ENCODE assay signal across 8 cellular contexts in genomic region chr2:48589170-48589767, GRCh38. TPM values are rescaled to one million over a fixed set of nuclear protein-coding genes. Genes with fewer than 3 reads are reported as not detected.
DNase-seq lines count a peak whose midpoint lies in the region; ATAC-seq and TF ChIP-seq lines count a peak whose summit lies in the region.

No MANE protein-coding gene starts in this region.

- no peak overlapping the region for H3K4me3 ChIP-seq in lower lobe of right lung

- intact Hi-C loops in lower lobe of right lung (cut with DNase I): no loop called here
- intact Hi-C loops in activated CD4-positive, alpha-beta T cell treated with anti-CD3 and anti-CD28 coated beads, Interleukin-2, amount 10 ng/mL, durations not matched to agents 24 days and 14 days (cut with micrococcal nuclease): no loop called here

- ATAC-seq in stimulated activated naive CD8-positive, alpha-beta T cell treated with anti-CD3 and anti-CD28 coated beads, Interleukin-15, Interleukin-2, amounts not matched to agents 100 U/mL and 50 U/mL, for 24 hours: no peak
- no peak for ATAC-seq in stimulated activated naive CD8-positive, alpha-beta T cell treated with anti-CD3 and anti-CD28 coated beads, Interleukin-15, amount 100 ng/mL, for 72 hours
- ATAC-seq in lower lobe of right lung (peak in 1 of 2 donors; percentile 54), GM18520 (IDR thresholded peaks at IDR 0.05; ENCODE audit: unreplicated experiment) (no peak), HG03439 (IDR thresholded peaks at IDR 0.05; ENCODE audit: unreplicated experiment) (no peak)

- H3K27ac Mint-ChIP-seq in stimulated activated naive CD8-positive, alpha-beta T cell treated with anti-CD3 and anti-CD28 coated beads, Interleukin-15, amount 100 ng/mL, for 72 hours: no peak overlapping the region
- no peak overlapping the region for H3K27ac Mint-ChIP-seq in activated CD4-positive, alpha-beta T cell treated with anti-CD3 and anti-CD28 coated beads, Interleukin-2, amount 10 ng/mL, durations not matched to agents 24 days and 14 days

- H3K36me3 Mint-ChIP-seq in activated CD4-positive, alpha-beta T cell treated with anti-CD3 and anti-CD28 coated beads, Interleukin-2, amount 10 ng/mL, durations not matched to agents 24 days and 14 days (ENCODE audit: low read depth): no peaks in the 10 kb centered on the region

- peak; percentile 66 for TF ChIP-seq CTCF in lower lobe of right lung (IDR thresholded peaks at IDR 0.05)

- DNase-seq in stimulated activated naive CD8-positive, alpha-beta T cell treated with anti-CD3 and anti-CD28 coated beads, Interleukin-15, Interleukin-2, amounts not matched to agents 100 U/mL and 50 U/mL, for 24 hours: peak; percentile 11
- DNase-seq in stimulated activated naive CD8-positive, alpha-beta T cell treated with anti-CD3 and anti-CD28 coated beads, Interleukin-15, amount 100 ng/mL, for 72 hours: no peak
- DNase-seq in NCI-H446 treated with DMSO at 0.1 percent for 48 hours (lab: John Stamatoyannopoulos, UW): peak; percentile 9
- DNase-seq in cerebellar cortex (ENCODE audit: low spot score): peak; percentile 51
- no peak for DNase-seq in lower lobe of right lung
- no peak for DNase-seq in activated CD4-positive, alpha-beta T cell treated with anti-CD3 and anti-CD28 coated beads, Interleukin-2, amount 10 ng/mL, durations not matched to agents 24 days and 14 days

- H3K4me1 Mint-ChIP-seq in stimulated activated naive CD8-positive, alpha-beta T cell treated with anti-CD3 and anti-CD28 coated beads, Interleukin-15, amount 100 ng/mL, for 72 hours: peaks cover 11% of the 10 kb centered on the region
- H3K4me1 Mint-ChIP-seq in activated CD4-positive, alpha-beta T cell treated with anti-CD3 and anti-CD28 coated beads, Interleukin-2, amount 10 ng/mL, durations not matched to agents 24 days and 14 days: peaks cover 6% of the 10 kb centered on the region

- H3K27ac ChIP-seq in lower lobe of right lung: no peak overlapping the region

- no peaks in the 10 kb centered on the region for H3K27me3 ChIP-seq in lower lobe of right lung (ENCODE audit: low read depth)

- H3K9me3 Mint-ChIP-seq in stimulated activated naive CD8-positive, alpha-beta T cell treated with anti-CD3 and anti-CD28 coated beads, Interleukin-15, amount 100 ng/mL, for 72 hours: no peaks in the 10 kb centered on the region
- H3K9me3 Mint-ChIP-seq in activated CD4-positive, alpha-beta T cell treated with anti-CD3 and anti-CD28 coated beads, Interleukin-2, amount 10 ng/mL, durations not matched to agents 24 days and 14 days: no peaks in the 10 kb centered on the region

- H3K36me3 ChIP-seq in lower lobe of right lung: no peaks in the 10 kb centered on the region

- no peaks in the 10 kb centered on the region for H3K27me3 Mint-ChIP-seq in stimulated activated naive CD8-positive, alpha-beta T cell treated with anti-CD3 and anti-CD28 coated beads, Interleukin-15, amount 100 ng/mL, for 72 hours
- no peaks in the 10 kb centered on the region for H3K27me3 Mint-ChIP-seq in activated CD4-positive, alpha-beta T cell treated with anti-CD3 and anti-CD28 coated beads, Interleukin-2, amount 10 ng/mL, durations not matched to agents 24 days and 14 days

- H3K4me3 Mint-ChIP-seq in stimulated activated naive CD8-positive, alpha-beta T cell treated with anti-CD3 and anti-CD28 coated beads, Interleukin-15, amount 100 ng/mL, for 72 hours: peak overlapping the region in 1 of 2 donors; percentile 21
- no peak overlapping the region for H3K4me3 Mint-ChIP-seq in activated CD4-positive, alpha-beta T cell treated with anti-CD3 and anti-CD28 coated beads, Interleukin-2, amount 10 ng/mL, durations not matched to agents 24 days and 14 days

- no peaks in the 10 kb centered on the region for H3K9me3 ChIP-seq in lower lobe of right lung

- no peaks in the 10 kb centered on the region for H3K4me1 ChIP-seq in lower lobe of right lung

RNA-seq across cellular contexts. Expression of gene GTF2A1L, which starts 28.4 kb away (rescaled TPM):
- not detected for total RNA-seq in lower lobe of right lung
- total RNA-seq in activated CD4-positive, alpha-beta T cell treated with anti-CD3 and anti-CD28 coated beads, Interleukin-2, amount 10 ng/mL, durations not matched to agents 24 days and 14 days: not detected in 2 replicates

RNA-seq across cellular contexts. Expression of gene STON1, which starts 59.3 kb away (rescaled TPM):
- 33.4 TPM for total RNA-seq in lower lobe of right lung
- total RNA-seq in activated CD4-positive, alpha-beta T cell treated with anti-CD3 and anti-CD28 coated beads, Interleukin-2, amount 10 ng/mL, durations not matched to agents 24 days and 14 days: 0.93 and 1.3 TPM in 2 replicates

Comparison
In these comparisons a context has a peak if more than half of its experiments do, and no peak if none do; other contexts are left out.
1. DNase-seq: peak in stimulated activated naive CD8-positive, alpha-beta T cell treated with anti-CD3 and anti-CD28 coated beads, Interleukin-15, Interleukin-2, amounts not matched to agents 100 U/mL and 50 U/mL, for 24 hours (single experiment), NCI-H446 treated with DMSO at 0.1 percent for 48 hours (single experiment) and cerebellar cortex (single experiment); none in stimulated activated naive CD8-positive, alpha-beta T cell treated with anti-CD3 and anti-CD28 coated beads, Interleukin-15, amount 100 ng/mL, for 72 hours (0 of 2), lower lobe of right lung (single experiment) and activated CD4-positive, alpha-beta T cell treated with anti-CD3 and anti-CD28 coated beads, Interleukin-2, amount 10 ng/mL, durations not matched to agents 24 days and 14 days (single experiment).
2. RNA of gene STON1, which starts 59.3 kb away (total RNA-seq): 33.4 TPM in lower lobe of right lung (single experiment); 0.93 to 1.3 TPM in activated CD4-positive, alpha-beta T cell treated with anti-CD3 and anti-CD28 coated beads, Interleukin-2, amount 10 ng/mL, durations not matched to agents 24 days and 14 days; every median in the first group is over 10 times any median in the second.